8 cellular contexts compared by ENCODE assay signal in the genomic region with DNA sequence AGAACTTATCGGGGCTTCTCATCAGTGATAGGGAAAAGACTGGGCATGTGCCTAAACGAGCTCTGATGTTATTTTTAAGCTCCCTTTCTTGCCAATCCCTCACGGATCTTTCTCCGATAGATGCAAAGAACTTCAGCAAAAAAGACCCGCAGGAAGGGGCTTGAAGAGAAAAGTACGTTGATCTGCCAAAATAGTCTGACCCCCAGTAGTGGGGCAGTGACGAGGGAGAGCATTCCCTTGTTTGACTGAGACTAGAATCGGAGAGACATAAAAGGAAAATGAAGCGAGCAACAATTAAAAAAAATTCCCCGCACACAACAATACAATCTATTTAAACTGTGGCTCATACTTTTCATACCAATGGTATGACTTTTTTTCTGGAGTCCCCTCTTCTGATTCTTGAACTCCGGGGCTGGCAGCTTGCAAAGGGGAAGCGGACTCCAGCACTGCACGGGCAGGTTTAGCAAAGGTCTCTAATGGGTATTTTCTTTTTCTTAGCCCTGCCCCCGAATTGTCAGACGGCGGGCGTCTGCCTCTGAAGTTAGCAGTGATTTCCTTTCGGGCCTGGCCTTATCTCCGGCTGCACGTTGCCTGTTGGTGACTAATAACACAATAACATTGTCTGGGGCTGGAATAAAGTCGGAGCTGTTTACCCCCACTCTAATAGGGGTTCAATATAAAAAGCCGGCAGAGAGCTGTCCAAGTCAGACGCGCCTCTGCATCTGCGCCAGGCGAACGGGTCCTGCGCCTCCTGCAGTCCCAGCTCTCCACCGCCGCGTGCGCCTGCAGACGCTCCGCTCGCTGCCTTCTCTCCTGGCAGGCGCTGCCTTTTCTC. TPM values are rescaled to one million over a fixed set of nuclear protein-coding genes. Genes with fewer than 3 reads are reported as not detected.
DNase-seq lines count a peak whose midpoint lies in the region; ATAC-seq and TF ChIP-seq lines count a peak whose summit lies in the region.

A gene (plus strand): TSS at position 707 of the 835 bp plus-strand sequence. CDS start 269 bp downstream, outside the sequence.

- H3K27ac Mint-ChIP-seq in stimulated activated naive CD8-positive, alpha-beta T cell treated with anti-CD3 and anti-CD28 coated beads, Interleukin-15, Interleukin-2, amounts not matched to agents 100 ng/mL and 50 ng/mL, for 24 hours: no peak within 1 kb of the TSS

- no peaks in the 10 kb centered on the region for H3K27me3 ChIP-seq in BJ (ENCODE audit: control insufficient read depth, insufficient read depth, low read length)

- POLR2A ChIA-PET in BJ (lab: Charles Lee): interaction anchor here (0.7 kb wide), 1 partner anchor 317 kb away, joined by 3 read pairs; no protein-coding TSS in a partner anchor

- DNase-seq in BJ (ENCODE audit: low read depth): no peak
- peak; percentile 70 to 77 for DNase-seq in NOMO-1 (lab: John Stamatoyannopoulos, UW; ENCODE audit: unreplicated experiment in 2 of 2)
- DNase-seq in activated T-cell treated with anti-CD3 and anti-CD28 coated beads for 48 hours (ENCODE audit: low read depth): peak; percentile 59
- DNase-seq in fibroblast of gingiva (ENCODE audit: low read depth): peak; percentile 74
- peak; percentile 81 for DNase-seq in myocyte (ENCODE audit: low read depth)

- peaks cover 22% of the 10 kb centered on the region for H3K4me1 Mint-ChIP-seq in stimulated activated naive CD8-positive, alpha-beta T cell treated with anti-CD3 and anti-CD28 coated beads, Interleukin-15, Interleukin-2, amounts not matched to agents 100 ng/mL and 50 ng/mL, for 24 hours (ENCODE audit: low read depth)

- peak; percentile 76 for TF ChIP-seq CTCF in BJ (IDR thresholded peaks at IDR 0.05; ENCODE audit: insufficient read depth, low read depth, low read length)

- peak within 1 kb of the TSS; percentile 58 for H3K4me3 ChIP-seq in BJ (ENCODE audit: low read depth, low read length)

- no peaks in the 10 kb centered on the region for H3K36me3 Mint-ChIP-seq in stimulated activated naive CD8-positive, alpha-beta T cell treated with anti-CD3 and anti-CD28 coated beads, Interleukin-15, Interleukin-2, amounts not matched to agents 100 ng/mL and 50 ng/mL, for 24 hours (ENCODE audit: low read depth)

- peak within 1 kb of the TSS; percentile 83 for H3K4me3 Mint-ChIP-seq in stimulated activated naive CD8-positive, alpha-beta T cell treated with anti-CD3 and anti-CD28 coated beads, Interleukin-15, Interleukin-2, amounts not matched to agents 100 ng/mL and 50 ng/mL, for 24 hours

- peaks cover 42% of the 10 kb centered on the region for H3K27me3 Mint-ChIP-seq in stimulated activated naive CD8-positive, alpha-beta T cell treated with anti-CD3 and anti-CD28 coated beads, Interleukin-15, Interleukin-2, amounts not matched to agents 100 ng/mL and 50 ng/mL, for 24 hours

- H3K36me3 ChIP-seq in BJ (ENCODE audit: control insufficient read depth, insufficient read depth, low read length): no peaks in the 10 kb centered on the region

- ATAC-seq in GM18909 (IDR thresholded peaks at IDR 0.05; ENCODE audit: poor library complexity, unreplicated experiment) (peak; percentile 82), HG03135 (IDR thresholded peaks at IDR 0.05; ENCODE audit: unreplicated experiment) (peak; percentile 77)

- H3K9me3 Mint-ChIP-seq in stimulated activated naive CD8-positive, alpha-beta T cell treated with anti-CD3 and anti-CD28 coated beads, Interleukin-15, Interleukin-2, amounts not matched to agents 100 ng/mL and 50 ng/mL, for 24 hours: no peaks in the 10 kb centered on the region

- CTCF ChIA-PET in BJ (lab: Yijun Ruan, JAX): interaction anchor here (0.5 to 14.0 kb wide), 41 partner anchors 9 to 1190 kb away, joined by 3 to 212 read pairs (median 3); no protein-coding TSS in a partner anchor

RNA-seq across cellular contexts. Expression of the gene that starts here (rescaled TPM):
- 3.2 and 4.0 TPM in 2 replicates for polyA plus RNA-seq in BJ (2011; rRNA removed)
- polyA minus RNA-seq in BJ (2011; rRNA and poly(A)+ RNA removed): 2.2 and 2.8 TPM in 2 replicates
- total RNA-seq in myocyte: 0.16 and 0.29 TPM in 2 replicates
- 2.1 TPM for polyA plus RNA-seq in myocyte (2012)
